12 cellular contexts compared by ENCODE assay signal in genomic region chr2:101763496-101764333, GRCh38.
DNase-seq lines count a peak whose midpoint lies in the region; ATAC-seq and TF ChIP-seq lines count a peak whose summit lies in the region.
"Had no signal": no experiment of that assay in that cellular context is flagged by ENCODE, and none has a peak within 500 bp of the region (broad histone marks: within the 10 kb centered on the region; RNA-seq: fewer than 3 reads in every experiment).

No MANE protein-coding gene starts in this region.

- ATAC-seq in IMR-90 (ENCODE audit: low read depth): no peak

- no peak for TF ChIP-seq RAD21 in IMR-90 (IDR thresholded peaks at IDR 0.05; ENCODE audit: low read length)

- H3K4me3 Mint-ChIP-seq in chondrocyte (ENCODE audit: unreplicated experiment) (no peak overlapping the region), nephron (no peak overlapping the region)
- H3K4me3 Mint-ChIP-seq: activated CD4-positive, alpha-beta memory T cell treated with anti-CD3 and anti-CD28 coated beads, Interleukin-2, amount 10 ng/mL, durations not matched to agents 7 days and 5 days; activated naive CD8-positive, alpha-beta T cell had no signal

- H3K27ac ChIP-seq in A673 (ENCODE audit: low read depth, low read length, poor library complexity, severe bottlenecking) (peak overlapping the region; percentile 25), IMR-90 (ENCODE audit: insufficient read depth, low read length) (no peak overlapping the region)

- in situ Hi-C loops in IMR-90 (cut with MboI; ENCODE audit: low sequenced_read_pairs): no loop called here

- no peaks in the 10 kb centered on the region for H3K9me3 ChIP-seq in A673 (ENCODE audit: low read depth, low read length, poor library complexity, severe bottlenecking)
- no peaks in the 10 kb centered on the region for H3K9me3 ChIP-seq in IMR-90 (ENCODE audit: control insufficient read depth, insufficient read depth, low read length)

- DNase-seq in A673 (ENCODE audit: low spot score): no peak
- DNase-seq in IMR-90: no peak
- no peak for DNase-seq in chondrocyte (ENCODE audit: low spot score)
- DNase-seq in UCSD-AML1 (lab: John Stamatoyannopoulos, UW; ENCODE audit: unreplicated experiment): no peak
- DNase-seq in T1000 (lab: John Stamatoyannopoulos, UW): no peak
- no peak for DNase-seq in activated CD4-positive, alpha-beta T cell treated with anti-CD3 and anti-CD28 coated beads for 48 hours
- no peak for DNase-seq in D341Med (ENCODE audit: low spot score)
- DNase-seq: activated CD4-positive, alpha-beta memory T cell treated with anti-CD3 and anti-CD28 coated beads, Interleukin-2, amount 10 ng/mL, durations not matched to agents 7 days and 5 days; NCI-H146; stimulated activated naive CD4-positive, alpha-beta T cell treated with Interleukin-2 at 50 U/mL for 16 hours had no signal

- H3K36me3 ChIP-seq in A673 (ENCODE audit: insufficient read depth, low read length, poor library complexity, severe bottlenecking) (no peaks in the 10 kb centered on the region), IMR-90 (ENCODE audit: control insufficient read depth, insufficient read depth, low read length) (no peaks in the 10 kb centered on the region)

- CTCF ChIA-PET in A673 (lab: Charles Lee): no interaction called here
- CTCF ChIA-PET in IMR-90 (lab: Yijun Ruan, JAX): no interaction called here

- H3K4me1 ChIP-seq in A673 (ENCODE audit: insufficient read depth, low read length, poor library complexity, severe bottlenecking) (peaks cover 64% of the 10 kb centered on the region), IMR-90 (ENCODE audit: control insufficient read depth, insufficient read depth, low read length) (peaks cover 31% of the 10 kb centered on the region)

- H4K8ac ChIP-seq in IMR-90 (ENCODE audit: low read depth in 2 of 2, low read length in 2 of 2): no peak overlapping the region

- H3K9me3 Mint-ChIP-seq in chondrocyte (ENCODE audit: low read depth): no peaks in the 10 kb centered on the region
- no peaks in the 10 kb centered on the region for H3K9me3 Mint-ChIP-seq in nephron
- H3K9me3 Mint-ChIP-seq: activated CD4-positive, alpha-beta memory T cell treated with anti-CD3 and anti-CD28 coated beads, Interleukin-2, amount 10 ng/mL, durations not matched to agents 7 days and 5 days had no signal

- H3K4me1 Mint-ChIP-seq in chondrocyte (ENCODE audit: low read depth): peaks cover 73% of the 10 kb centered on the region
- H3K4me1 Mint-ChIP-seq in nephron: peaks cover 68% of the 10 kb centered on the region

- no peak overlapping the region for H3K56ac ChIP-seq in IMR-90 (ENCODE audit: extremely low read depth, insufficient read depth, low read length)

- no peak overlapping the region for H2BK120ac ChIP-seq in IMR-90 (ENCODE audit: low read depth, low read length)

- H2BK15ac ChIP-seq in IMR-90 (ENCODE audit: low read depth, low read length): no peak overlapping the region

- H3K14ac ChIP-seq in IMR-90 (replicated peaks; ENCODE audit: low read depth, low read length): no peak overlapping the region

- no peak overlapping the region for H2AK9ac ChIP-seq in IMR-90 (replicated peaks; ENCODE audit: low read depth, low read length, poor library complexity)

- dilution Hi-C loops in IMR-90 (cut with HindIII; ENCODE audit: low sequenced_read_pairs, unreplicated experiment): no loop called here

- no peak overlapping the region for H4K5ac ChIP-seq in IMR-90 (ENCODE audit: low read depth, low read length)

- H3K27ac Mint-ChIP-seq in chondrocyte (ENCODE audit: unreplicated experiment) (peak overlapping the region; percentile 91), nephron (peak overlapping the region; percentile 16 to 66 (median 25))
- H3K27ac Mint-ChIP-seq: activated CD4-positive, alpha-beta memory T cell treated with anti-CD3 and anti-CD28 coated beads, Interleukin-2, amount 10 ng/mL, durations not matched to agents 7 days and 5 days had no signal

- H3K9me1 ChIP-seq in IMR-90 (ENCODE audit: insufficient read depth, low read length): peaks cover 30% of the 10 kb centered on the region

- H4K20me1 ChIP-seq in IMR-90 (ENCODE audit: insufficient read depth, low read length): peaks cover 67% of the 10 kb centered on the region

- H3K4ac ChIP-seq in IMR-90 (ENCODE audit: low read depth, low read length): no peak overlapping the region

- H3K9ac ChIP-seq in IMR-90 (ENCODE audit: low read depth, low read length): no peak overlapping the region

- no peaks in the 10 kb centered on the region for H3K27me3 ChIP-seq in A673 (replicated peaks; ENCODE audit: insufficient read depth, low read depth, low read length, poor library complexity)
- H3K27me3 ChIP-seq in IMR-90 (ENCODE audit: control insufficient read depth, insufficient read depth, low read length): no peaks in the 10 kb centered on the region

- peak overlapping the region; percentile 11 for H2BK5ac ChIP-seq in IMR-90 (ENCODE audit: low read depth, low read length, poor library complexity, severe bottlenecking)

- H3K23ac ChIP-seq in IMR-90 (ENCODE audit: low read depth, low read length): peak overlapping the region; percentile 19; the same call in 1 of the 2 replicates

- H2AK5ac ChIP-seq in IMR-90 (ENCODE audit: low read depth, low read length): no peak overlapping the region

- BruUV-seq in A673 (replicated peaks; lab: Mats Ljungman, UMichigan) (no TSS peak), IMR-90 (replicated peaks; lab: Mats Ljungman, UMichigan) (no TSS peak)

- no peak overlapping the region for H4K91ac ChIP-seq in IMR-90 (ENCODE audit: insufficient read depth, low read depth, low read length)

- H3K4me2 ChIP-seq in IMR-90 (ENCODE audit: low read depth, low read length): no peak overlapping the region

- WGBS in IMR-90 (ENCODE audit: extremely low coverage in 2 of 2, insufficient read length in 1 of 2), 2 experiments: no CpG with 5 or more reads among the region's 5 CpGs

- TF ChIP-seq CTCF in A673 (conservative IDR thresholded peaks at IDR 0.05; ENCODE audit: low read depth, low read length) (no peak), IMR-90 (conservative IDR thresholded peaks at IDR 0.05; ENCODE audit: low read depth, low read length) (no peak), chondrocyte (IDR thresholded peaks at IDR 0.05) (no peak), nephron (IDR thresholded peaks at IDR 0.05; ENCODE audit: unreplicated experiment in 3 of 3) (no peak)

- H3K4me3 ChIP-seq in A673 (ENCODE audit: low read depth, low read length, poor library complexity, severe bottlenecking): no peak overlapping the region
- no peak overlapping the region for H3K4me3 ChIP-seq in IMR-90 (ENCODE audit: insufficient read depth, low read depth, low read length)

- intact Hi-C loops in A673 (cut with micrococcal nuclease; ENCODE audit: unreplicated experiment): no loop called here
- intact Hi-C loops in IMR-90 (cut with micrococcal nuclease): no loop called here

- POLR2A ChIA-PET in A673 (lab: Charles Lee; ENCODE audit: low non-redundant PET): no interaction called here
- POLR2A ChIA-PET in IMR-90 (lab: Charles Lee; ENCODE audit: unreplicated experiment): interaction anchor here (1.0 kb wide), 1 partner anchor 63 kb away, joined by 5 read pairs; no protein-coding TSS in a partner anchor

- no peaks in the 10 kb centered on the region for H3K36me3 Mint-ChIP-seq in chondrocyte (ENCODE audit: low read depth)
- H3K36me3 Mint-ChIP-seq in nephron (ENCODE audit: low read depth): no peaks in the 10 kb centered on the region

- TF ChIP-seq POLR2A in IMR-90 (IDR thresholded peaks at IDR 0.05; ENCODE audit: low read depth, low read length): no peak

- H3K27me3 Mint-ChIP-seq in chondrocyte (ENCODE audit: low read depth) (no peaks in the 10 kb centered on the region), nephron (ENCODE audit: low read depth) (no peaks in the 10 kb centered on the region)
- H3K27me3 Mint-ChIP-seq: activated CD4-positive, alpha-beta memory T cell treated with anti-CD3 and anti-CD28 coated beads, Interleukin-2, amount 10 ng/mL, durations not matched to agents 7 days and 5 days; activated naive CD8-positive, alpha-beta T cell had no signal

- peaks cover 5 to 59% of the 10 kb centered on the region in 2 experiments; a peak in 3 of 4 replicates for H3K79me1 ChIP-seq in IMR-90 (ENCODE audit: low read depth in 1 of 2, low read length in 2 of 2)

- no peak overlapping the region for H2AFZ ChIP-seq in IMR-90 (replicated peaks; ENCODE audit: low read length, poor library complexity)

- no peak overlapping the region for H2BK20ac ChIP-seq in IMR-90 (ENCODE audit: low read depth, low read length)

- H3K18ac ChIP-seq in IMR-90 (ENCODE audit: low read depth, low read length): no peak overlapping the region

TF ChIP-seq in IMR-90, 13 proteins besides CTCF, POLR2A, EP300 and RAD21:
- no peak for TF ChIP-seq MAZ (IDR thresholded peaks at IDR 0.05; ENCODE audit: borderline replicate concordance, low read depth, low read length)
- TF ChIP-seq USF2 (IDR thresholded peaks at IDR 0.05; ENCODE audit: low read depth, low read length): peak; percentile 70
- no peak for TF ChIP-seq MXI1 (IDR thresholded peaks at IDR 0.05; ENCODE audit: borderline replicate concordance, low read depth, low read length)
- no peak for TF ChIP-seq SMC3 (IDR thresholded peaks at IDR 0.05; ENCODE audit: low read depth, low read length)
- no peak for TF ChIP-seq CEBPB (IDR thresholded peaks at IDR 0.05; ENCODE audit: low read depth, low read length)
- no peak for TF ChIP-seq CHD1 (IDR thresholded peaks at IDR 0.05; ENCODE audit: low read depth, low read length)
- no peak for TF ChIP-seq BHLHE40 (IDR thresholded peaks at IDR 0.05; ENCODE audit: low read depth, low read length)
